ENCODE assay signal across 1 cellular context in the genomic region with DNA sequence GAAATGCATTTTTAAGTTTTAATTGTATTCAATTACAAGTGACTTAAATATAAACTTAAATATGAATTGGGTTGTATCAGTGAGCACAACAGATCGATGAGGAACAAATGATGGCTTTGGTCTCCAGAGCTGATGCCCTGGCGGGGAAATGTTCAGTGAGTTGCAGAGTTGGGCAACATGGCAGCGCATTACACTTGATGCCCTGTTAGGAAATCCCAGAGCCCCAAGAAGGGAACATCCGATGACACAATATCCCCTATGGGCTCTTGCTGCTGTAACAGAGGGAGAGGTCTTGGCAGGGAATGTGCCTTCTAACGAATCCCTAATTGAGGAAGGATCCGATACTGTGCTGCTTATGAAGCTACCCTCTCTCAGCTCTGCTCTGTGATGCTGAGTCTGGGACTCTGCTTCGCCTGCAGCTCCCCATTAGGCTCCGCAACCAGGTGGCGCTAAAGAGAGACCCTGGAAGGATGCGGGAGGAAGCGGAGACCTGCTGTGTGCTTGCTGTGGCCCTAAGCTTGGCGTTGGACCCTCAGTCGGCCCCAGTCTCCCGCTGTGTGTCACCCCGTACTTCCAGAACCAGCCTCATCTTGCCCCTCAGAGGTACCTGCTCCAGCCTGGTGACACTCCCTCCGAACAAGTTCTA.
TF ChIP-seq lines count a peak whose summit lies in the region.

No MANE protein-coding gene starts in this region.

TF ChIP-seq in HepG2, 621 proteins besides CTCF, POLR2A, EP300 and RAD21:
- TF ChIP-seq, protein P1, sequence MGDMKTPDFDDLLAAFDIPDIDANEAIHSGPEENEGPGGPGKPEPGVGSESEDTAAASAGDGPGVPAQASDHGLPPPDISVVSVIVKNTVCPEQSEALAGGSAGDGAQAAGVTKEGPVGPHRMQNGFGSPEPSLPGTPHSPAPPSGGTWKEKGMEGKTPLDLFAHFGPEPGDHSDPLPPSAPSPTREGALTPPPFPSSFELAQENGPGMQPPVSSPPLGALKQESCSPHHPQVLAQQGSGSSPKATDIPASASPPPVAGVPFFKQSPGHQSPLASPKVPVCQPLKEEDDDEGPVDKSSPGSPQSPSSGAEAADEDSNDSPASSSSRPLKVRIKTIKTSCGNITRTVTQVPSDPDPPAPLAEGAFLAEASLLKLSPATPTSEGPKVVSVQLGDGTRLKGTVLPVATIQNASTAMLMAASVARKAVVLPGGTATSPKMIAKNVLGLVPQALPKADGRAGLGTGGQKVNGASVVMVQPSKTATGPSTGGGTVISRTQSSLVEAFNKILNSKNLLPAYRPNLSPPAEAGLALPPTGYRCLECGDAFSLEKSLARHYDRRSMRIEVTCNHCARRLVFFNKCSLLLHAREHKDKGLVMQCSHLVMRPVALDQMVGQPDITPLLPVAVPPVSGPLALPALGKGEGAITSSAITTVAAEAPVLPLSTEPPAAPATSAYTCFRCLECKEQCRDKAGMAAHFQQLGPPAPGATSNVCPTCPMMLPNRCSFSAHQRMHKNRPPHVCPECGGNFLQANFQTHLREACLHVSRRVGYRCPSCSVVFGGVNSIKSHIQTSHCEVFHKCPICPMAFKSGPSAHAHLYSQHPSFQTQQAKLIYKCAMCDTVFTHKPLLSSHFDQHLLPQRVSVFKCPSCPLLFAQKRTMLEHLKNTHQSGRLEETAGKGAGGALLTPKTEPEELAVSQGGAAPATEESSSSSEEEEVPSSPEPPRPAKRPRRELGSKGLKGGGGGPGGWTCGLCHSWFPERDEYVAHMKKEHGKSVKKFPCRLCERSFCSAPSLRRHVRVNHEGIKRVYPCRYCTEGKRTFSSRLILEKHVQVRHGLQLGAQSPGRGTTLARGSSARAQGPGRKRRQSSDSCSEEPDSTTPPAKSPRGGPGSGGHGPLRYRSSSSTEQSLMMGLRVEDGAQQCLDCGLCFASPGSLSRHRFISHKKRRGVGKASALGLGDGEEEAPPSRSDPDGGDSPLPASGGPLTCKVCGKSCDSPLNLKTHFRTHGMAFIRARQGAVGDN (CRISPR knock-in tag; IDR thresholded peaks at IDR 0.05): 0 out of 2 replicates have a peak, but pooled peaks have one; percentile 13
- no peak for TF ChIP-seq IRX3 (CRISPR knock-in tag; IDR thresholded peaks at IDR 0.05; ENCODE audit: borderline replicate concordance, low read depth)
- no peak for TF ChIP-seq ZMYM2 (CRISPR knock-in tag; IDR thresholded peaks at IDR 0.05)
- TF ChIP-seq ZSCAN25 (CRISPR knock-in tag; IDR thresholded peaks at IDR 0.05): no peak
- 0 out of 2 replicates have a peak, but pooled peaks have one; percentile 24 for TF ChIP-seq ZBTB38 (CRISPR knock-in tag; IDR thresholded peaks at IDR 0.05)
- TF ChIP-seq XRCC5 (optimal IDR thresholded peaks at IDR 0.05; ENCODE audit: low read length): peak; percentile 42
- TF ChIP-seq ZNF713 (CRISPR knock-in tag; IDR thresholded peaks at IDR 0.05): no peak
- TF ChIP-seq STAG1 (CRISPR knock-in tag; IDR thresholded peaks at IDR 0.05): peak; percentile 51
- TF ChIP-seq ZNF10 (CRISPR knock-in tag; IDR thresholded peaks at IDR 0.05; ENCODE audit: borderline replicate concordance, low read depth): no peak
- TF ChIP-seq, protein P2, sequence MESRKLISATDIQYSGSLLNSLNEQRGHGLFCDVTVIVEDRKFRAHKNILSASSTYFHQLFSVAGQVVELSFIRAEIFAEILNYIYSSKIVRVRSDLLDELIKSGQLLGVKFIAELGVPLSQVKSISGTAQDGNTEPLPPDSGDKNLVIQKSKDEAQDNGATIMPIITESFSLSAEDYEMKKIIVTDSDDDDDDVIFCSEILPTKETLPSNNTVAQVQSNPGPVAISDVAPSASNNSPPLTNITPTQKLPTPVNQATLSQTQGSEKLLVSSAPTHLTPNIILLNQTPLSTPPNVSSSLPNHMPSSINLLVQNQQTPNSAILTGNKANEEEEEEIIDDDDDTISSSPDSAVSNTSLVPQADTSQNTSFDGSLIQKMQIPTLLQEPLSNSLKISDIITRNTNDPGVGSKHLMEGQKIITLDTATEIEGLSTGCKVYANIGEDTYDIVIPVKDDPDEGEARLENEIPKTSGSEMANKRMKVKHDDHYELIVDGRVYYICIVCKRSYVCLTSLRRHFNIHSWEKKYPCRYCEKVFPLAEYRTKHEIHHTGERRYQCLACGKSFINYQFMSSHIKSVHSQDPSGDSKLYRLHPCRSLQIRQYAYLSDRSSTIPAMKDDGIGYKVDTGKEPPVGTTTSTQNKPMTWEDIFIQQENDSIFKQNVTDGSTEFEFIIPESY (CRISPR knock-in tag; IDR thresholded peaks at IDR 0.05): peak; percentile 76
